In the genomic region with DNA sequence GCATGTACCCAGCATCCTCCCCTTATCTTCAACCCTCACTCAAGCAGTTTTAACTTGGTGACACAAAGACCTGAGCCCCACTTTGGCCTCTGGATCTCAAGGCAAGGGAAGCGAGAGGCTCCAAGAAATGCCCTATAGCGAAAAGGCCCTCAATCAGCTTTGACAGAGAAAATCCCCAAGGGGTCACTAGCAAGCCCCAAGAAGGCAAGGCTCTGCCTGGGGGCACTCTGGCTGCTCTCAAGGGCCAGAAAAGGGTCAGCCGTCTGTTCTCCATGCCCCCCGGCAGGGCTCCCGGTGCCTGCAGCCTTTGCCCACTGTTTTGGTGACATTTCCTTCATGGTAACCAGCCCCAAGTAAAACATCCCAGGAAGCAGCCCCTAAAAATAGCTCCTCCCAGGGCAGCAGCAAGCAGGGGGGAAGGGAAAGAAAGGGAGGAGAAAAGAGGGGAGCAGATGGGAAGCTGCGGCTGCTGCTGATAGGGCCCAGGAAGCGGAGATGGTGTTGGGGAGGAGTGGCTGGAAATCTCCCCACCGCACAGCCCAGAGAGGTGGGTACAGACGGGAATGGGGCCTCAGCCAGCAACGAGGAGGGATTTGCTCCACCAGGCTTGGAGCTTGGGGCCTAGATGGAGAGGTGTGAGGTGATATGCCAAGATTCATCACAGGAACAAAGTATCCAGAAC, we compare ENCODE assay signal across 1 cellular context.
TF ChIP-seq lines count a peak whose summit lies in the region.

No MANE protein-coding gene starts in this region.

TF ChIP-seq in IMR-90, 13 proteins besides CTCF, POLR2A, EP300 and RAD21:
- no peak for TF ChIP-seq CEBPB (IDR thresholded peaks at IDR 0.05; ENCODE audit: low read depth, low read length)
- TF ChIP-seq USF2 (IDR thresholded peaks at IDR 0.05; ENCODE audit: low read depth, low read length): no peak
- no peak for TF ChIP-seq RFX5 (IDR thresholded peaks at IDR 0.05; ENCODE audit: low read depth, low read length)
- no peak for TF ChIP-seq FOS (IDR thresholded peaks at IDR 0.05; ENCODE audit: low read depth, low read length)
- TF ChIP-seq, protein P1, sequence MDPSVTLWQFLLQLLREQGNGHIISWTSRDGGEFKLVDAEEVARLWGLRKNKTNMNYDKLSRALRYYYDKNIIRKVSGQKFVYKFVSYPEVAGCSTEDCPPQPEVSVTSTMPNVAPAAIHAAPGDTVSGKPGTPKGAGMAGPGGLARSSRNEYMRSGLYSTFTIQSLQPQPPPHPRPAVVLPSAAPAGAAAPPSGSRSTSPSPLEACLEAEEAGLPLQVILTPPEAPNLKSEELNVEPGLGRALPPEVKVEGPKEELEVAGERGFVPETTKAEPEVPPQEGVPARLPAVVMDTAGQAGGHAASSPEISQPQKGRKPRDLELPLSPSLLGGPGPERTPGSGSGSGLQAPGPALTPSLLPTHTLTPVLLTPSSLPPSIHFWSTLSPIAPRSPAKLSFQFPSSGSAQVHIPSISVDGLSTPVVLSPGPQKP (IDR thresholded peaks at IDR 0.05; ENCODE audit: borderline replicate concordance, low read depth, low read length): no peak
- no peak for TF ChIP-seq BHLHE40 (IDR thresholded peaks at IDR 0.05; ENCODE audit: low read depth, low read length)
- TF ChIP-seq MAZ (IDR thresholded peaks at IDR 0.05; ENCODE audit: borderline replicate concordance, low read depth, low read length): no peak
- no peak for TF ChIP-seq RCOR1 (IDR thresholded peaks at IDR 0.05; ENCODE audit: insufficient replicate concordance, low read length)
